34 cellular contexts compared by ENCODE assay signal in the genomic region with DNA sequence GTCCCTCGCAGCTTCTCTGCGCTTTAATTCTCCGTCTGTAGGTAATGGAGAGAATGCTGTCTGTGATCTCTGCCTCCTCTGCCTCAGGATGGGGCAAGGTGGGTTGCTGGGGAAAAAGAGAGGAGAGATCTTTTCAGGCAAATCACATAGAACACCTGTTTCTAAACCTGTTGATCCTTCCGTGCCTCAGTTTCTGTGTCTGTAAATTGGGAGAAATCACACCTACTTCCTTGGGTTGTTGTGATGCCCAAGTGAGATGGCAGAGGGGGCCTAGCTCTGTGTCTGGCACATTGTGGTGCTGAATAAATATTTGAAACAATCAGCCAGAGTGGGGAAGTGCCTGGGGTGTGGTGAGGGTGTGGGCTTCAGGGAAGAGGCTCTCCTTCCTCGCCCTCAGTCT. TPM values are rescaled to one million over a fixed set of nuclear protein-coding genes. Genes with fewer than 3 reads are reported as not detected.
"Had no signal": no experiment of that assay in that cellular context is flagged by ENCODE, and none has a peak within 500 bp of the region (broad histone marks: within the 10 kb centered on the region; RNA-seq: fewer than 3 reads in every experiment).

No MANE protein-coding gene starts in this region.

- H3K4me3 Mint-ChIP-seq: activated CD4-positive, alpha-beta T cell treated with anti-CD3 and anti-CD28 coated beads for 36 hours; activated CD4-positive, alpha-beta T cell treated with anti-CD3 and anti-CD28 coated beads, Interleukin-2, amount 10 ng/mL, durations not matched to agents 7 days and 5 days; activated naive CD4-positive, alpha-beta T cell treated with anti-CD3 and anti-CD28 coated beads, Interleukin-2, amount 10 ng/mL, durations not matched to agents 7 days and 5 days; activated naive CD8-positive, alpha-beta T cell; activated naive CD8-positive, alpha-beta T cell treated with anti-CD3 and anti-CD28 coated beads, Interleukin-2, amount 50 U/mL, for 24 hours; activated T-cell treated with anti-CD3 and anti-CD28 coated beads, Interleukin-2, amount 50 U/mL, for 4 hours; activated T-helper 1 cell treated with anti-CD3 and anti-CD28 coated beads, Interleukin-12 subunit alpha, Interleukin-12 subunit beta, Interleukin-2, Interleukin-4 antibody, amounts not matched to agents 30 ng/mL and 10 ng/mL and 1 ng/mL, durations not matched to agents 14 hours and 24 hours and 36 hours; brain; central memory CD8-positive, alpha-beta T cell; T-helper 1 cell treated with Interleukin-12 subunit alpha and Interleukin-12 subunit beta and Interleukin-4 antibody, amounts not matched to agents 30 μg/mL and 1 μg/mL, for 36 hours; T-helper 2 cell treated with Interferon-gamma antibody and Interleukin-4, amounts not matched to agents 5 μg/mL and 100 μg/mL, for 36 hours; WTC11 had no signal

- H3K27ac ChIP-seq: cardiac muscle cell, SJCRH30, SK-N-MC had no signal

- H3K27ac Mint-ChIP-seq: activated CD4-positive, alpha-beta T cell treated with anti-CD3 and anti-CD28 coated beads for 36 hours; activated CD4-positive, alpha-beta T cell treated with anti-CD3 and anti-CD28 coated beads, Interleukin-2, amount 10 ng/mL, durations not matched to agents 7 days and 5 days; activated naive CD4-positive, alpha-beta T cell treated with anti-CD3 and anti-CD28 coated beads, Interleukin-2, amount 10 ng/mL, durations not matched to agents 7 days and 5 days; activated naive CD8-positive, alpha-beta T cell; activated naive CD8-positive, alpha-beta T cell treated with anti-CD3 and anti-CD28 coated beads, Interleukin-2, amount 50 U/mL, for 24 hours; activated T-helper 1 cell treated with anti-CD3 and anti-CD28 coated beads, Interleukin-12 subunit alpha, Interleukin-12 subunit beta, Interleukin-2, Interleukin-4 antibody, amounts not matched to agents 30 ng/mL and 10 ng/mL and 1 ng/mL, durations not matched to agents 14 hours and 24 hours and 36 hours; brain; T-helper 1 cell treated with Interleukin-12 subunit alpha and Interleukin-12 subunit beta and Interleukin-4 antibody, amounts not matched to agents 30 μg/mL and 1 μg/mL, for 36 hours; T-helper 2 cell treated with Interferon-gamma antibody and Interleukin-4, amounts not matched to agents 5 μg/mL and 100 μg/mL, for 36 hours; WTC11 had no signal

- H3K4me1 ChIP-seq: SJCRH30 had no signal

- H3K9me3 Mint-ChIP-seq: activated CD4-positive, alpha-beta T cell treated with anti-CD3 and anti-CD28 coated beads, Interleukin-2, amount 10 ng/mL, durations not matched to agents 7 days and 5 days; activated naive CD4-positive, alpha-beta T cell treated with anti-CD3 and anti-CD28 coated beads, Interleukin-2, amount 10 ng/mL, durations not matched to agents 7 days and 5 days; activated naive CD8-positive, alpha-beta T cell treated with anti-CD3 and anti-CD28 coated beads, Interleukin-2, amount 50 U/mL, for 24 hours; activated T-cell treated with anti-CD3 and anti-CD28 coated beads, Interleukin-2, amount 50 U/mL, for 4 hours; activated T-helper 1 cell treated with anti-CD3 and anti-CD28 coated beads, Interleukin-12 subunit alpha, Interleukin-12 subunit beta, Interleukin-2, Interleukin-4 antibody, amounts not matched to agents 30 ng/mL and 10 ng/mL and 1 ng/mL, durations not matched to agents 14 hours and 24 hours and 36 hours; brain; central memory CD8-positive, alpha-beta T cell; T-helper 1 cell treated with Interleukin-12 subunit alpha and Interleukin-12 subunit beta and Interleukin-4 antibody, amounts not matched to agents 30 μg/mL and 1 μg/mL, for 36 hours; T-helper 2 cell treated with Interferon-gamma antibody and Interleukin-4, amounts not matched to agents 5 μg/mL and 100 μg/mL, for 36 hours; WTC11 had no signal

- H3K36me3 Mint-ChIP-seq: activated naive CD4-positive, alpha-beta T cell treated with anti-CD3 and anti-CD28 coated beads, Interleukin-2, amount 10 ng/mL, durations not matched to agents 7 days and 5 days; activated naive CD8-positive, alpha-beta T cell; brain; WTC11 had no signal

- H3K4me3 ChIP-seq: cardiac muscle cell, SJCRH30, SK-N-MC had no signal

- H3K4me1 Mint-ChIP-seq: activated CD4-positive, alpha-beta T cell treated with anti-CD3 and anti-CD28 coated beads for 36 hours; activated CD4-positive, alpha-beta T cell treated with anti-CD3 and anti-CD28 coated beads, Interleukin-2, amount 10 ng/mL, durations not matched to agents 7 days and 5 days; activated naive CD4-positive, alpha-beta T cell treated with anti-CD3 and anti-CD28 coated beads, Interleukin-2, amount 10 ng/mL, durations not matched to agents 7 days and 5 days; activated naive CD8-positive, alpha-beta T cell treated with anti-CD3 and anti-CD28 coated beads, Interleukin-2, amount 50 U/mL, for 24 hours had no signal

- ATAC-seq: activated CD4-positive, alpha-beta T cell treated with anti-CD3 and anti-CD28 coated beads for 36 hours; activated CD4-positive, CD25-positive, alpha-beta regulatory T cell treated with anti-CD3 and anti-CD28 coated beads, Interleukin-2, amount 50 U/mL, for 24 hours; activated naive CD8-positive, alpha-beta T cell treated with anti-CD3 and anti-CD28 coated beads, Interleukin-2, amount 50 U/mL, for 24 hours; activated T-cell treated with anti-CD3 and anti-CD28 coated beads, Interleukin-2, amount 50 U/mL, for 4 hours; Panc1; WTC11 had no signal

- FAIRE-seq: TTC549 had no signal

- DNase-seq: activated CD4-positive, alpha-beta T cell treated with anti-CD3 and anti-CD28 coated beads for 36 hours; activated CD4-positive, alpha-beta T cell treated with anti-CD3 and anti-CD28 coated beads, Interleukin-2, amount 10 ng/mL, durations not matched to agents 7 days and 5 days; activated CD4-positive, alpha-beta T cell treated with anti-CD3 and anti-CD28 coated beads, Interleukin-2, amount 50 U/mL, for 48 hours; activated CD8-positive, alpha-beta memory T cell treated with anti-CD3 and anti-CD28 coated beads, Interleukin-2, amount 50 U/mL, for 4 hours; activated gamma-delta T cell treated with Interleukin-2 at 50 U/mL for 16 hours; activated naive CD4-positive, alpha-beta T cell treated with anti-CD3 and anti-CD28 coated beads, Interleukin-2, amount 10 ng/mL, durations not matched to agents 7 days and 5 days; activated naive CD8-positive, alpha-beta T cell treated with anti-CD3 and anti-CD28 coated beads, Interleukin-2, amount 50 U/mL, for 24 hours; activated T-cell treated with anti-CD3 and anti-CD28 coated beads for 4 hours; activated T-cell treated with anti-CD3 and anti-CD28 coated beads, Interleukin-2, amount 50 U/mL, for 4 hours; anterior cingulate cortex; NCI-H146; NCI-H187; NCI-H2029 treated with DMSO at 0.1 percent for 48 hours; NCI-H2107; NCI-H2171 treated with DMSO at 0.1 percent for 48 hours; NCI-H2227 treated with DMSO at 0.1 percent for 48 hours; NCI-H446 treated with DMSO at 0.1 percent for 48 hours; NCI-H524; SHP77; SJCRH30 had no signal

- H3K9me3 ChIP-seq: SJCRH30 had no signal

RNA-seq across cellular contexts. Expression of a gene that starts 40.5 kb away (rescaled TPM):
- total RNA-seq: activated CD4-positive, alpha-beta T cell treated with anti-CD3 and anti-CD28 coated beads for 36 hours; activated CD4-positive, alpha-beta T cell treated with anti-CD3 and anti-CD28 coated beads, Interleukin-2, amount 10 ng/mL, durations not matched to agents 7 days and 5 days; activated T-cell treated with anti-CD3 and anti-CD28 coated beads, Interleukin-2, amount 50 U/mL, for 4 hours; activated T-helper 1 cell treated with anti-CD3 and anti-CD28 coated beads, Interleukin-12 subunit alpha, Interleukin-12 subunit beta, Interleukin-2, Interleukin-4 antibody, amounts not matched to agents 30 ng/mL and 10 ng/mL and 1 ng/mL, durations not matched to agents 14 hours and 24 hours and 36 hours; M059J; RPMI7951; SJCRH30 had no signal
